In the genomic region with DNA sequence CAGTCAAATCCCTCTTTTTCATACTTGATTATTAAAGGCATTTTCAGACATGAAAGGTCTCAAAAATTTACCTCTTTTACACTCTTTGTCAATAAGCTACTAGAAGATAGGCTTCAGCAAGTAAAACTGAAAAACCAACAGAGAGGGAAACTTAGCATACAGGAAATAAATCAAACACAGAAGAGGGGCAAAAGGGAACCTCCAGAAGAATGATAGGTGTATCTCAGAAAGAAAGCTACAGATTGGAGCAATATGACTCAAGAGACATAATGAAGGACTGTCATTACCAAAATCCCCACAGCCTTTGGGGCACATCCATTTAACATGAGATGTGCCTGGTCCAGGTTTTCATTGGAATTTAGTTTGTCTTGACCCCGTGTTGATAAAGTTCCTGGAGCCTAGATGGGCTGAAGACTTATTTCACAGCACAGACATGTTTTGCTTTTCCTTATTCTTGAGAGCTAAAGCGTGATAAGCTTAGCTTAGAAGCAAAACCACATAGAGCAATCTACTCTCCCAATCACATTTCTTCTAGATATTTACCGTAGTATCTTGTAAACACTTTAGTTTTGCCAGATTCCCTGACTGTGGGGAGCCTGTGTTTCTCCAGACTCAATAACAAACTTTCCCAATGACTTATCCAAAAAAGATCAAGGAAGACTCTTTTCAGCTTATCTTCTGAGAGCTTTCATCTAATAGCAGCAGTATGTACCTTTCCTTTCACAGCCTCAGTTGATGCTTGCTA, we compare ENCODE assay signal across 10 cellular contexts. TPM values are rescaled to one million over a fixed set of nuclear protein-coding genes. Genes with fewer than 3 reads are reported as not detected.
DNase-seq lines count a peak whose midpoint lies in the region; ATAC-seq and TF ChIP-seq lines count a peak whose summit lies in the region.
"Had no signal": no experiment of that assay in that cellular context is flagged by ENCODE, and none has a peak within 500 bp of the region (broad histone marks: within the 10 kb centered on the region; RNA-seq: fewer than 3 reads in every experiment).

No MANE protein-coding gene starts in this region.

- TF ChIP-seq POLR2A in gastrocnemius medialis (IDR thresholded peaks at IDR 0.05), result no peak

- no peaks in the 10 kb centered on the region for H3K36me3 ChIP-seq in gastrocnemius medialis

- ATAC-seq in GM18858 (IDR thresholded peaks at IDR 0.05; ENCODE audit: unreplicated experiment) (peak; percentile 88), GM21825 (IDR thresholded peaks at IDR 0.05; ENCODE audit: unreplicated experiment) (peak; percentile 72), HG03558 (IDR thresholded peaks at IDR 0.05; ENCODE audit: extremely low read depth, unreplicated experiment) (peak; percentile 69), foreskin keratinocyte (no peak), gastrocnemius medialis (no peak)
- ATAC-seq: left ventricle myocardium superior had no signal

- H3K27ac ChIP-seq in foreskin keratinocyte, result peak overlapping the region; percentile 70
- peak overlapping the region in 1 of 4 donors; percentile 46 for H3K27ac ChIP-seq in gastrocnemius medialis

- H3K4me1 ChIP-seq in foreskin keratinocyte, result peaks cover 24% of the 10 kb centered on the region
- H3K4me1 ChIP-seq in gastrocnemius medialis, result peaks cover 0 to 40% of the 10 kb centered on the region in 2 donors

- no peak overlapping the region for H3K4me3 ChIP-seq in gastrocnemius medialis

- in situ Hi-C loops in gastrocnemius medialis (cut with MboI; ENCODE audit: low sequenced_read_pairs in 4 of 4), result no loop called here

- H3K9me3 ChIP-seq in gastrocnemius medialis, result no peaks in the 10 kb centered on the region

- no peak for TF ChIP-seq CTCF in foreskin keratinocyte (conservative IDR thresholded peaks at IDR 0.05)
- TF ChIP-seq CTCF in gastrocnemius medialis (IDR thresholded peaks at IDR 0.05 in 4 of 5, conservative IDR thresholded peaks at IDR 0.05 in 1 of 5), result no peak

- no peak for DNase-seq in foreskin keratinocyte
- DNase-seq in hippocampal formation (lab: John Stamatoyannopoulos, UW), result no peak
- no peak for DNase-seq in gastrocnemius medialis
- no peak for DNase-seq in DMS53 treated with DMSO at 0.1 percent for 48 hours (lab: John Stamatoyannopoulos, UW; ENCODE audit: unreplicated experiment)
- no peak for DNase-seq in activated CD4-positive, alpha-beta T cell treated with anti-CD3 and anti-CD28 coated beads, Interleukin-2, amount 50 U/mL, for 4 hours
- DNase-seq: left ventricle myocardium superior, Right ventricle myocardium superior had no signal

- H3K27me3 ChIP-seq in foreskin keratinocyte (no peaks in the 10 kb centered on the region), gastrocnemius medialis (no peaks in the 10 kb centered on the region)

- intact Hi-C loops in gastrocnemius medialis (cut with DNase I; ENCODE audit: low total_unique reads), result no loop called here

RNA-seq across cellular contexts. Expression of a gene that starts 11.7 kb away (rescaled TPM):
- 76.7 and 80.5 TPM in 2 replicates for total RNA-seq in foreskin keratinocyte
- polyA plus RNA-seq in foreskin keratinocyte, result 41.6 and 49.1 TPM in 2 replicates
- 100 to 1,000 TPM in 2 of 4 donors, 10 to 100 TPM in 2; 85.7 to 103 (median 100.0) TPM for total RNA-seq in gastrocnemius medialis

Comparison
In these comparisons a context has a peak if more than half of its experiments do, and no peak if none do; other contexts are left out.
1. ATAC-seq: peak in GM18858 (single experiment), GM21825 (single experiment) and HG03558 (single experiment); none in foreskin keratinocyte (single experiment) and gastrocnemius medialis (0 of 2).